In genomic region chr5:139574641-139575312, GRCh38 we compare ENCODE assay signal across 8 cellular contexts. TPM values are rescaled to one million over a fixed set of nuclear protein-coding genes. Genes with fewer than 3 reads are reported as not detected.
DNase-seq lines count a peak whose midpoint lies in the region; ATAC-seq and TF ChIP-seq lines count a peak whose summit lies in the region.

No MANE protein-coding gene starts in this region.

- H3K4me1 ChIP-seq in upper lobe of left lung = peaks cover 20 to 76% (median 57%) of the 10 kb centered on the region in 4 donors

- peak overlapping the region; percentile 23 for H3K27ac Mint-ChIP-seq in activated naive CD8-positive, alpha-beta T cell treated with anti-CD3 and anti-CD28 coated beads, Interleukin-2, amount 50 U/mL, for 24 hours
- H3K27ac Mint-ChIP-seq in activated T-helper 1 cell treated with anti-CD3 and anti-CD28 coated beads, Interleukin-12 subunit alpha, Interleukin-12 subunit beta, Interleukin-2, Interleukin-4 antibody, amounts not matched to agents 30 ng/mL and 10 ng/mL and 1 ng/mL, durations not matched to agents 14 hours and 24 hours and 36 hours = no peak overlapping the region

- H3K9me3 ChIP-seq in upper lobe of left lung = no peaks in the 10 kb centered on the region

- no peaks in the 10 kb centered on the region for H3K27me3 Mint-ChIP-seq in activated naive CD8-positive, alpha-beta T cell treated with anti-CD3 and anti-CD28 coated beads, Interleukin-2, amount 50 U/mL, for 24 hours
- no peaks in the 10 kb centered on the region for H3K27me3 Mint-ChIP-seq in activated T-helper 1 cell treated with anti-CD3 and anti-CD28 coated beads, Interleukin-12 subunit alpha, Interleukin-12 subunit beta, Interleukin-2, Interleukin-4 antibody, amounts not matched to agents 30 ng/mL and 10 ng/mL and 1 ng/mL, durations not matched to agents 14 hours and 24 hours and 36 hours (ENCODE audit: insufficient read depth)

- no peak overlapping the region for H3K4me3 Mint-ChIP-seq in activated naive CD8-positive, alpha-beta T cell treated with anti-CD3 and anti-CD28 coated beads, Interleukin-2, amount 50 U/mL, for 24 hours
- no peak overlapping the region for H3K4me3 Mint-ChIP-seq in activated T-helper 1 cell treated with anti-CD3 and anti-CD28 coated beads, Interleukin-12 subunit alpha, Interleukin-12 subunit beta, Interleukin-2, Interleukin-4 antibody, amounts not matched to agents 30 ng/mL and 10 ng/mL and 1 ng/mL, durations not matched to agents 14 hours and 24 hours and 36 hours

- H3K27ac ChIP-seq in upper lobe of left lung = no peak overlapping the region

- H3K36me3 ChIP-seq in upper lobe of left lung = peaks cover 0 to 16% (median 2%) of the 10 kb centered on the region in 4 donors

- WGBS in upper lobe of left lung, 2 donors = 69 to 71% methylated on average over 4 of the region's 4 CpGs

- DNase-seq in NOMO-1 treated with DMSO at 0.1 percent for 48 hours (lab: John Stamatoyannopoulos, UW; ENCODE audit: unreplicated experiment) = peak; percentile 27
- DNase-seq in NOMO-1 treated with dmso at 0.1 percent for 144 hours (lab: John Stamatoyannopoulos, UW; ENCODE audit: unreplicated experiment) = no peak
- DNase-seq in LHCN-M2 (ENCODE audit: low read depth) = peak; percentile 51
- DNase-seq in activated naive CD8-positive, alpha-beta T cell treated with anti-CD3 and anti-CD28 coated beads, Interleukin-2, amount 50 U/mL, for 24 hours = no peak
- DNase-seq in iPS-NIHi11 (ENCODE audit: low spot score) = peak; percentile 38
- DNase-seq in upper lobe of left lung = no peak
- no peak for DNase-seq in effector CD8-positive, alpha-beta T cell (lab: John Stamatoyannopoulos, UW)
- no peak for DNase-seq in activated T-helper 1 cell treated with anti-CD3 and anti-CD28 coated beads, Interleukin-12 subunit alpha, Interleukin-12 subunit beta, Interleukin-2, Interleukin-4 antibody, amounts not matched to agents 30 ng/mL and 10 ng/mL and 1 ng/mL, durations not matched to agents 14 hours and 24 hours and 36 hours (ENCODE audit: low spot score)

- H3K36me3 Mint-ChIP-seq in activated naive CD8-positive, alpha-beta T cell treated with anti-CD3 and anti-CD28 coated beads, Interleukin-2, amount 50 U/mL, for 24 hours (ENCODE audit: low read depth) = peaks cover 20% of the 10 kb centered on the region
- H3K36me3 Mint-ChIP-seq in activated T-helper 1 cell treated with anti-CD3 and anti-CD28 coated beads, Interleukin-12 subunit alpha, Interleukin-12 subunit beta, Interleukin-2, Interleukin-4 antibody, amounts not matched to agents 30 ng/mL and 10 ng/mL and 1 ng/mL, durations not matched to agents 14 hours and 24 hours and 36 hours (ENCODE audit: low read depth) = peaks cover 14% of the 10 kb centered on the region

- no peaks in the 10 kb centered on the region for H3K9me3 Mint-ChIP-seq in activated naive CD8-positive, alpha-beta T cell treated with anti-CD3 and anti-CD28 coated beads, Interleukin-2, amount 50 U/mL, for 24 hours
- H3K9me3 Mint-ChIP-seq in activated T-helper 1 cell treated with anti-CD3 and anti-CD28 coated beads, Interleukin-12 subunit alpha, Interleukin-12 subunit beta, Interleukin-2, Interleukin-4 antibody, amounts not matched to agents 30 ng/mL and 10 ng/mL and 1 ng/mL, durations not matched to agents 14 hours and 24 hours and 36 hours = no peaks in the 10 kb centered on the region

- H3K4me1 Mint-ChIP-seq in activated naive CD8-positive, alpha-beta T cell treated with anti-CD3 and anti-CD28 coated beads, Interleukin-2, amount 50 U/mL, for 24 hours = peaks cover 77% of the 10 kb centered on the region
- peaks cover 64% of the 10 kb centered on the region for H3K4me1 Mint-ChIP-seq in activated T-helper 1 cell treated with anti-CD3 and anti-CD28 coated beads, Interleukin-12 subunit alpha, Interleukin-12 subunit beta, Interleukin-2, Interleukin-4 antibody, amounts not matched to agents 30 ng/mL and 10 ng/mL and 1 ng/mL, durations not matched to agents 14 hours and 24 hours and 36 hours (ENCODE audit: low read depth)

- peak; percentile 35 for ATAC-seq in activated naive CD8-positive, alpha-beta T cell treated with anti-CD3 and anti-CD28 coated beads, Interleukin-2, amount 50 U/mL, for 24 hours
- ATAC-seq in upper lobe of left lung (ENCODE audit: low FRiP score in 2 of 2) = peak in 1 of 2 donors; percentile 50

- no peak for TF ChIP-seq EP300 in upper lobe of left lung (IDR thresholded peaks at IDR 0.05)

- no peak overlapping the region for H3K4me3 ChIP-seq in upper lobe of left lung

- intact Hi-C loops in activated T-helper 1 cell treated with anti-CD3 and anti-CD28 coated beads, Interleukin-12 subunit alpha, Interleukin-12 subunit beta, Interleukin-2, Interleukin-4 antibody, amounts not matched to agents 30 ng/mL and 10 ng/mL and 1 ng/mL, durations not matched to agents 14 hours and 24 hours and 36 hours (cut with micrococcal nuclease) = loop anchor here (1.0 to 5.0 kb wide), 7 partner anchors 11 to 152 kb away; partner anchors contain the start of gene DNAJC18

- TF ChIP-seq CTCF in upper lobe of left lung (IDR thresholded peaks at IDR 0.05) = peak in 4 of 6 experiments; percentile 25 to 34 (median 28)

- TF ChIP-seq POLR2A in upper lobe of left lung (IDR thresholded peaks at IDR 0.05) = no peak

- no peaks in the 10 kb centered on the region for H3K27me3 ChIP-seq in upper lobe of left lung

RNA-seq across cellular contexts. Expression of gene UBE2D2, which starts 13.6 kb away (rescaled TPM):
- total RNA-seq in LHCN-M2 (2014; rRNA removed) = 80.0 and 88.2 TPM in 2 replicates
- polyA plus RNA-seq in LHCN-M2 (2012) = 148 TPM
- total RNA-seq in upper lobe of left lung = 100 to 1,000 TPM in 1 of 6 donors, 10 to 100 TPM in 5; 61.8 to 106 (median 86.7) TPM
- 251 and 265 TPM in 2 replicates for total RNA-seq in activated T-helper 1 cell treated with anti-CD3 and anti-CD28 coated beads, Interleukin-12 subunit alpha, Interleukin-12 subunit beta, Interleukin-2, Interleukin-4 antibody, amounts not matched to agents 30 ng/mL and 10 ng/mL and 1 ng/mL, durations not matched to agents 14 hours and 24 hours and 36 hours

Comparison
In these comparisons a context has a peak if more than half of its experiments do, and no peak if none do; other contexts are left out.
1. DNase-seq: peak in NOMO-1 treated with DMSO at 0.1 percent for 48 hours (single experiment), LHCN-M2 (single experiment) and iPS-NIHi11 (single experiment); none in NOMO-1 treated with dmso at 0.1 percent for 144 hours (single experiment), activated naive CD8-positive, alpha-beta T cell treated with anti-CD3 and anti-CD28 coated beads, Interleukin-2, amount 50 U/mL, for 24 hours (single experiment), upper lobe of left lung (0 of 2), effector CD8-positive, alpha-beta T cell (single experiment) and activated T-helper 1 cell treated with anti-CD3 and anti-CD28 coated beads, Interleukin-12 subunit alpha, Interleukin-12 subunit beta, Interleukin-2, Interleukin-4 antibody, amounts not matched to agents 30 ng/mL and 10 ng/mL and 1 ng/mL, durations not matched to agents 14 hours and 24 hours and 36 hours (single experiment).